Comparison of ENCODE assay signal across 7 cellular contexts in the genomic region with DNA sequence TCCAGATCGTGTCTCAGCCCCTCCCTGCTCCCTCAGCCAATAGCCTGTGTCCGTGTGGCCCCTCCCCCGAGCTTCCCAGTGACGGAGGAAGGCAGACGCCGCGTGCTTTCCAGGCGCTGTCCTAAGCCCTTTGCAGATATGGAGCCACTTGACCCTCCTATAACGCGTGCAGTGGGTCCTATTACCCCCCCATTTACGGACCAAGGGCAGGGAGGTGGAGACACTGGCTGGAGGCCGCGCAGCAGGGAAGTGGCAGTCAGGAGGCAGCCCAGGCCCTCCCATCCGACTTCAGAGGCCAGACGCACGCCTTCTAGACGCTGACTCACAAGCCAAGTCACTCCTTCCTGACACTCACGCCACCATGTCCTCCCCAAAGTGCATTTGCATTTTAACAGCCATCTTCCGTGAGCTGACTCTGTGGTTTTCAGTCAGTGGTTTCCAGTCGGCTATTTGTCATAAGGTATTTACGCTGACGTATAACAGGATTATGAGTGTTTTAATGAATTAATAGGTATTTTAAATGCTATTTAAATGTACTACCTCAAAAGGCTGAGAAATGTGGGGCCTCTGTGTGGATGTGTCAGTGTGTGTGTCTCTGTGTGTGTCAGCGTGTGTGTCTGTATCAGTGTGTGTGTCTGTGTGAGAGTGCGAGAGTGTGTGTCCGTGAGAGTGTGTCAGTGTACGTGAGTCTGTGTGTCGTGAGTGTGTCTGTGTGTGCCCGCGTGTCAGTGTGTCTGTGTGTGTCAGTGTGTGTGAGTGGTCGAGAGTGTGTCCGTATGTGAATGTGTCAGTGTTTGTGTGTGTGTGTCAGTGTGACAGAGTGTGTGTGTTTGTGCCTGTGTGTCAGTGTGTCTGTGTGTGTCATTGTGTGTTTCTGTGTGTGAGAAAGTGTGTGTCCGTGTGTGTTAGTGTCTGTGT.
DNase-seq lines count a peak whose midpoint lies in the region; ATAC-seq lines count a peak whose summit lies in the region.

No MANE protein-coding gene starts in this region.

- peak overlapping the region; percentile 97 to 100 for H3K27ac Mint-ChIP-seq in natural killer cell treated with Interleukin-12 subunit alpha and Interleukin-12 subunit beta and Interleukin-15 and Interleukin-18, amount 100 ng/mL, for 72 hours

- peaks cover 12% of the 10 kb centered on the region for H3K9me3 Mint-ChIP-seq in natural killer cell treated with Interleukin-12 subunit alpha and Interleukin-12 subunit beta and Interleukin-15 and Interleukin-18, amount 100 ng/mL, for 72 hours

- H3K4me3 Mint-ChIP-seq in natural killer cell treated with Interleukin-12 subunit alpha and Interleukin-12 subunit beta and Interleukin-15 and Interleukin-18, amount 100 ng/mL, for 72 hours, result peak overlapping the region; percentile 99

- peaks cover 10% of the 10 kb centered on the region for H3K36me3 Mint-ChIP-seq in natural killer cell treated with Interleukin-12 subunit alpha and Interleukin-12 subunit beta and Interleukin-15 and Interleukin-18, amount 100 ng/mL, for 72 hours

- ATAC-seq in GM18520 (IDR thresholded peaks at IDR 0.05; ENCODE audit: unreplicated experiment) (peak; percentile 88), HG02884 (IDR thresholded peaks at IDR 0.05; ENCODE audit: unreplicated experiment) (peak; percentile 87), esophagus mucosa (peak; percentile 81)
- ATAC-seq in natural killer cell treated with Interleukin-12 subunit alpha and Interleukin-12 subunit beta and Interleukin-15 and Interleukin-18, amount 100 ng/mL, for 72 hours, result peak; percentile 92 to 93
- peak; percentile 90 for ATAC-seq in stimulated activated naive CD8-positive, alpha-beta T cell treated with anti-CD3 and anti-CD28 coated beads, Interleukin-15, Interleukin-2, amounts not matched to agents 100 U/mL and 50 U/mL, for 24 hours

- peaks cover 34 to 39% of the 10 kb centered on the region in 2 donors for H3K4me1 Mint-ChIP-seq in natural killer cell treated with Interleukin-12 subunit alpha and Interleukin-12 subunit beta and Interleukin-15 and Interleukin-18, amount 100 ng/mL, for 72 hours (ENCODE audit: low read depth in 2 of 2)

- DNase-seq in NOMO-1 (lab: John Stamatoyannopoulos, UW; ENCODE audit: unreplicated experiment in 2 of 2), result peak; percentile 88 to 91
- peak; percentile 90 for DNase-seq in activated CD8-positive, alpha-beta memory T cell treated with anti-CD3 and anti-CD28 coated beads, Interleukin-2, amount 50 U/mL, for 48 hours
- DNase-seq in natural killer cell treated with Interleukin-12 subunit alpha and Interleukin-12 subunit beta and Interleukin-15 and Interleukin-18, amount 100 ng/mL, for 72 hours (ENCODE audit: low spot score), result peak; percentile 96
- peak; percentile 85 for DNase-seq in stimulated activated naive CD8-positive, alpha-beta T cell treated with anti-CD3 and anti-CD28 coated beads, Interleukin-15, Interleukin-2, amounts not matched to agents 100 U/mL and 50 U/mL, for 24 hours

- no peaks in the 10 kb centered on the region for H3K27me3 Mint-ChIP-seq in natural killer cell treated with Interleukin-12 subunit alpha and Interleukin-12 subunit beta and Interleukin-15 and Interleukin-18, amount 100 ng/mL, for 72 hours

Comparison
In these comparisons a context has a peak if more than half of its experiments do, and no peak if none do; other contexts are left out.
1. Peak in every context shown above with its lines: DNase-seq and ATAC-seq.